In genomic region chr11:8717876-8718753, GRCh38 we compare ENCODE assay signal across 8 cellular contexts. TPM values are rescaled to one million over a fixed set of nuclear protein-coding genes. Genes with fewer than 3 reads are reported as not detected.
DNase-seq lines count a peak whose midpoint lies in the region; ATAC-seq and TF ChIP-seq lines count a peak whose summit lies in the region.

No MANE protein-coding gene starts in this region.

- no peak overlapping the region for H3K27ac Mint-ChIP-seq in T-helper 2 cell treated with Interferon-gamma antibody and Interleukin-4, amounts not matched to agents 5 μg/mL and 100 μg/mL, for 36 hours

- TF ChIP-seq POLR2A in suprapubic skin (IDR thresholded peaks at IDR 0.05), result no peak

- peak overlapping the region; percentile 81 for H3K27ac ChIP-seq in suprapubic skin

- DNase-seq in NCI-H2029 treated with DMSO at 0.1 percent for 48 hours (lab: John Stamatoyannopoulos, UW) (peak; percentile 43), NCI-H2029 (lab: John Stamatoyannopoulos, UW) (no peak), amniotic epithelial cell (ENCODE audit: low read depth) (peak; percentile 90), islet precursor cell (peak; percentile 95), suprapubic skin (ENCODE audit: low spot score in 2 of 2) (no peak), SHP77 treated with DMSO at 0.1 percent for 48 hours (lab: John Stamatoyannopoulos, UW) (no peak)
- DNase-seq in T-helper 2 cell treated with Interferon-gamma antibody and Interleukin-4, amounts not matched to agents 5 μg/mL and 100 μg/mL, for 36 hours (ENCODE audit: low spot score), result no peak

- TF ChIP-seq CTCF in suprapubic skin (IDR thresholded peaks at IDR 0.05), result no peak

- H3K9me3 Mint-ChIP-seq in T-helper 2 cell treated with Interferon-gamma antibody and Interleukin-4, amounts not matched to agents 5 μg/mL and 100 μg/mL, for 36 hours, result no peaks in the 10 kb centered on the region

- no peaks in the 10 kb centered on the region for H3K36me3 Mint-ChIP-seq in T-helper 2 cell treated with Interferon-gamma antibody and Interleukin-4, amounts not matched to agents 5 μg/mL and 100 μg/mL, for 36 hours (ENCODE audit: low read depth)

- H3K4me3 ChIP-seq in suprapubic skin, result peak overlapping the region; percentile 15

- peaks cover 74% of the 10 kb centered on the region for H3K4me1 ChIP-seq in suprapubic skin

- peaks cover 5% of the 10 kb centered on the region for H3K36me3 ChIP-seq in suprapubic skin

- TF ChIP-seq EP300 in suprapubic skin (IDR thresholded peaks at IDR 0.05), result no peak

- peaks cover 10% of the 10 kb centered on the region for H3K27me3 Mint-ChIP-seq in T-helper 2 cell treated with Interferon-gamma antibody and Interleukin-4, amounts not matched to agents 5 μg/mL and 100 μg/mL, for 36 hours (ENCODE audit: low read depth)

- no peaks in the 10 kb centered on the region for H3K9me3 ChIP-seq in suprapubic skin

- 37% methylated on average over 8 of the region's 11 CpGs for WGBS in suprapubic skin

- no peaks in the 10 kb centered on the region for H3K27me3 ChIP-seq in suprapubic skin

- H3K4me3 Mint-ChIP-seq in T-helper 2 cell treated with Interferon-gamma antibody and Interleukin-4, amounts not matched to agents 5 μg/mL and 100 μg/mL, for 36 hours, result no peak overlapping the region

- H3K4me1 Mint-ChIP-seq in T-helper 2 cell treated with Interferon-gamma antibody and Interleukin-4, amounts not matched to agents 5 μg/mL and 100 μg/mL, for 36 hours (ENCODE audit: low read depth), result peaks cover 2% of the 10 kb centered on the region

- ATAC-seq in HG02938 (IDR thresholded peaks at IDR 0.05; ENCODE audit: unreplicated experiment), result no peak

RNA-seq across cellular contexts. Expression of gene RPL27A, which starts 35.5 kb away (rescaled TPM):
- 1,000 to 10,000 TPM in 3 of 4 donors, 100 to 1,000 TPM in 1; 822 to 1,505 (median 1,124) TPM for total RNA-seq in suprapubic skin

RNA-seq across cellular contexts. Expression of gene TRIM66, which starts 35.6 kb away (rescaled TPM):
- 10 to 100 TPM in 3 of 4 donors, 1 to 10 TPM in 1; 9.9 to 20.3 (median 11.7) TPM for total RNA-seq in suprapubic skin

Comparison
In these comparisons a context has a peak if more than half of its experiments do, and no peak if none do; other contexts are left out.
1. DNase-seq: peak in NCI-H2029 treated with DMSO at 0.1 percent for 48 hours (single experiment), amniotic epithelial cell (single experiment) and islet precursor cell (single experiment); none in NCI-H2029 (single experiment), suprapubic skin (0 of 2), T-helper 2 cell treated with Interferon-gamma antibody and Interleukin-4, amounts not matched to agents 5 μg/mL and 100 μg/mL, for 36 hours (single experiment) and SHP77 treated with DMSO at 0.1 percent for 48 hours (single experiment).